In genomic region chr7:36390199-36391090, GRCh38 we compare ENCODE assay signal across 8 cellular contexts. TPM values are rescaled to one million over a fixed set of nuclear protein-coding genes. Genes with fewer than 3 reads are reported as not detected.
DNase-seq lines count a peak whose midpoint lies in the region; ATAC-seq and TF ChIP-seq lines count a peak whose summit lies in the region.

No MANE protein-coding gene starts in this region.

- peak; percentile 29 for ATAC-seq in GM21360 (IDR thresholded peaks at IDR 0.05; ENCODE audit: unreplicated experiment)
- ATAC-seq in naive B cell (ENCODE audit: low read depth in 2 of 2), result peak in 1 of 2 donors; percentile 4

- H3K4me3 ChIP-seq in esophagus squamous epithelium, result peak overlapping the region; percentile 68 to 85 (median 77)
- peak overlapping the region; percentile 53 to 67 for H3K4me3 ChIP-seq in testis

- peaks cover 11 to 16% (median 14%) of the 10 kb centered on the region in 3 donors for H3K4me1 Mint-ChIP-seq in naive B cell

- intact Hi-C loops in esophagus squamous epithelium (cut with DNase I) (no loop called here), testis (cut with DNase I; ENCODE audit: low total_unique reads) (no loop called here)

- H3K27ac Mint-ChIP-seq in naive B cell, result peak overlapping the region in 5 of 6 donors; percentile 22 to 85 (median 75)

- TF ChIP-seq POLR2A in esophagus squamous epithelium (IDR thresholded peaks at IDR 0.05) (peak in 2 of 4 donors; percentile 17 to 22), testis (IDR thresholded peaks at IDR 0.05) (no peak)

- no peaks in the 10 kb centered on the region for H3K9me3 Mint-ChIP-seq in naive B cell

- no peaks in the 10 kb centered on the region for H3K36me3 ChIP-seq in esophagus squamous epithelium
- no peaks in the 10 kb centered on the region for H3K36me3 ChIP-seq in testis (ENCODE audit: low read depth, missing control alignments)

- peak; percentile 89 for DNase-seq in COLO829 (ENCODE audit: low spot score)
- DNase-seq in HPDE6-E6E7 (ENCODE audit: extremely low spot score), result peak; percentile 85
- peak; percentile 83 for DNase-seq in NCI-H82 (lab: John Stamatoyannopoulos, UW)
- DNase-seq in activated T-cell treated with anti-CD3 and anti-CD28 coated beads, Interleukin-2, amount 50 U/mL, for 1 hour, result peak; percentile 37
- peak; percentile 14 for DNase-seq in esophagus squamous epithelium (lab: John Stamatoyannopoulos, UW)
- no peak for DNase-seq in naive B cell
- DNase-seq in testis, result peak; percentile 60

- peaks cover 0 to 9% (median 0%) of the 10 kb centered on the region in 3 donors for H3K27me3 Mint-ChIP-seq in naive B cell

- no peaks in the 10 kb centered on the region for H3K36me3 Mint-ChIP-seq in naive B cell

- H3K27ac ChIP-seq in esophagus squamous epithelium (peak overlapping the region; percentile 86 to 91 (median 88)), testis (peak overlapping the region; percentile 43 to 75)

- H3K4me1 ChIP-seq in esophagus squamous epithelium, result peaks cover 0 to 61% (median 22%) of the 10 kb centered on the region in 3 donors
- H3K4me1 ChIP-seq in testis, result peaks cover 7% of the 10 kb centered on the region

- H3K4me3 Mint-ChIP-seq in naive B cell, result peak overlapping the region; percentile 71 to 91 (median 86)

- TF ChIP-seq CTCF in esophagus squamous epithelium (IDR thresholded peaks at IDR 0.05) (peak in 1 of 6 experiments; percentile 5), testis (IDR thresholded peaks at IDR 0.05) (no peak)

- H3K27me3 ChIP-seq in esophagus squamous epithelium (no peaks in the 10 kb centered on the region), testis (no peaks in the 10 kb centered on the region)

- 1 to 3% methylated on average over 16 to 25 of the region's 26 CpGs for WGBS in esophagus squamous epithelium, 2 donors
- 2% methylated on average over 20 to 26 of the region's 26 CpGs for WGBS in testis, 2 donors

- H3K9me3 ChIP-seq in esophagus squamous epithelium (no peaks in the 10 kb centered on the region), testis (no peaks in the 10 kb centered on the region)

RNA-seq across cellular contexts. Expression of gene ANLN, which starts 0.8 kb away (rescaled TPM):
- total RNA-seq in esophagus squamous epithelium, result 10 to 100 TPM; 16.6 to 67.9 (median 25.0) TPM
- not detected for polyA plus RNA-seq in naive B cell (ENCODE audit: low read depth in 6 of 6)
- total RNA-seq in testis, result 10 to 100 TPM; 17.3 to 35.5 TPM
- 17.6 TPM for polyA plus RNA-seq in testis (ENCODE audit: insufficient read depth, low read depth, low replicate concordance)
